ENCODE assay signal across 9 cellular contexts in genomic region chr10:88835095-88835909, GRCh38. TPM values are rescaled to one million over a fixed set of nuclear protein-coding genes. Genes with fewer than 3 reads are reported as not detected.
A peak's percentile ranks its signal among the peaks of the same experiment; 100 is the strongest.
DNase-seq lines count a peak whose midpoint lies in the region; ATAC-seq and TF ChIP-seq lines count a peak whose summit lies in the region.
"Had no signal": no experiment of that assay in that cellular context is flagged by ENCODE, and none has a peak within 500 bp of the region (broad histone marks: within the 10 kb centered on the region; RNA-seq: fewer than 3 reads in every experiment).

No MANE protein-coding gene starts in this region.

- no peaks in the 10 kb centered on the region for H3K9me3 Mint-ChIP-seq in CD14-positive monocyte
- H3K9me3 Mint-ChIP-seq: IgD-negative memory B cell had no signal

- no peaks in the 10 kb centered on the region for H3K36me3 ChIP-seq in lower lobe of right lung

- H3K36me3 Mint-ChIP-seq in CD14-positive monocyte = peaks cover 16 to 18% of the 10 kb centered on the region in 2 donors
- H3K36me3 Mint-ChIP-seq: IgD-negative memory B cell had no signal

- peaks cover 21% of the 10 kb centered on the region for H3K4me1 Mint-ChIP-seq in CD14-positive monocyte

- H3K27me3 Mint-ChIP-seq in CD14-positive monocyte (ENCODE audit: low read depth in 3 of 3) = peaks cover 0 to 2% (median 0%) of the 10 kb centered on the region in 3 donors

- no peaks in the 10 kb centered on the region for H3K9me3 ChIP-seq in lower lobe of right lung

- DNase-seq in CD14-positive monocyte (ENCODE audit: low spot score) (peak; percentile 79), NCI-H774 (lab: John Stamatoyannopoulos, UW) (peak; percentile 39), dorsolateral prefrontal cortex (peak; percentile 61 to 86 (median 80)), lower lobe of right lung (peak; percentile 84)
- DNase-seq in activated CD4-positive, alpha-beta T cell treated with anti-CD3 and anti-CD28 coated beads, Interleukin-2, amount 50 U/mL, for 24 hours (ENCODE audit: low read depth in 1 of 2, low spot score in 1 of 2) = peak; percentile 55 to 85
- DNase-seq in stimulated activated CD8-positive, alpha-beta memory T cell treated with anti-CD3 and anti-CD28 coated beads, Interleukin-12 subunit alpha, Interleukin-12 subunit beta, amount 100 ng/mL, for 4 hours (ENCODE audit: low read depth) = peak; percentile 71

- ATAC-seq in GM19397 (IDR thresholded peaks at IDR 0.05; ENCODE audit: unreplicated experiment) (peak; percentile 71), HG03521 (IDR thresholded peaks at IDR 0.05; ENCODE audit: unreplicated experiment) (peak; percentile 81), lower lobe of right lung (peak; percentile 94 to 96)

- H3K4me3 ChIP-seq in dorsolateral prefrontal cortex = no peak overlapping the region
- no peak overlapping the region for H3K4me3 ChIP-seq in lower lobe of right lung

- H3K27me3 ChIP-seq in dorsolateral prefrontal cortex (no peaks in the 10 kb centered on the region), lower lobe of right lung (ENCODE audit: low read depth) (no peaks in the 10 kb centered on the region)

- peak; percentile 97 for TF ChIP-seq CTCF in CD14-positive monocyte (IDR thresholded peaks at IDR 0.05)
- peak; percentile 82 to 99 (median 91) for TF ChIP-seq CTCF in dorsolateral prefrontal cortex (IDR thresholded peaks at IDR 0.05 in 54 of 56, conservative IDR thresholded peaks at IDR 0.05 in 2 of 56; ENCODE audit: low read depth in 1 of 56, partially characterized antibody in 56 of 56)
- TF ChIP-seq CTCF in lower lobe of right lung (IDR thresholded peaks at IDR 0.05) = peak; percentile 93

- peak overlapping the region in 1 of 2 donors; percentile 52 for H3K4me3 Mint-ChIP-seq in CD14-positive monocyte
- H3K4me3 Mint-ChIP-seq: IgD-negative memory B cell had no signal

- H3K4me1 ChIP-seq in lower lobe of right lung = no peaks in the 10 kb centered on the region

- H3K27ac Mint-ChIP-seq in CD14-positive monocyte = no peak overlapping the region
- H3K27ac Mint-ChIP-seq: IgD-negative memory B cell had no signal

- intact Hi-C loops in CD14-positive monocyte (cut with micrococcal nuclease) (loop anchor here (2.0 to 5.0 kb wide), 4 partner anchors 27 to 97 kb away; partner anchors contain the start of gene STAMBPL1 (in 1 of the 2)), dorsolateral prefrontal cortex (cut with DNase I) (loop anchor here in 1 of 2 donors (5.0 kb wide), 1 partner anchor 377 kb away; no protein-coding TSS in a partner anchor), lower lobe of right lung (cut with DNase I) (loop anchor here (2.0 to 10.0 kb wide), 2 partner anchors 97 to 379 kb away; no protein-coding TSS in a partner anchor)

- peak overlapping the region in 1 of 59 donors; percentile 16 for H3K27ac ChIP-seq in dorsolateral prefrontal cortex
- no peak overlapping the region for H3K27ac ChIP-seq in lower lobe of right lung

RNA-seq across cellular contexts. Expression of gene ANKRD22, which starts 16.3 kb away (rescaled TPM):
- polyA plus RNA-seq in CD14-positive monocyte = 1 to 10 TPM; 2.7 to 3.5 TPM
- total RNA-seq in dorsolateral prefrontal cortex (1 to 10 TPM in 29 of 120 experiments, under 1 TPM in 51, not detected in 40; 0.21 to 5.8 (median 0.75) TPM), lower lobe of right lung (0.71 TPM)
- polyA plus RNA-seq: IgD-negative memory B cell had no signal

RNA-seq across cellular contexts. Expression of gene LIPM, which starts 32.8 kb away (rescaled TPM):
- polyA plus RNA-seq in CD14-positive monocyte = not detected
- total RNA-seq in dorsolateral prefrontal cortex = not detected
- not detected for total RNA-seq in lower lobe of right lung
- polyA plus RNA-seq: IgD-negative memory B cell had no signal

RNA-seq across cellular contexts. Expression of gene STAMBPL1, which starts 44.7 kb away (rescaled TPM):
- polyA plus RNA-seq in CD14-positive monocyte = under 1 TPM; 0.07 to 0.10 TPM
- total RNA-seq in dorsolateral prefrontal cortex (10 to 100 TPM; 18.3 to 63.7 (median 43.9) TPM), lower lobe of right lung (7.1 TPM)
